Comparison of ENCODE assay signal across 8 cellular contexts in genomic region chr11:109865558-109866186, GRCh38.
DNase-seq lines count a peak whose midpoint lies in the region; ATAC-seq, FAIRE-seq and TF ChIP-seq lines count a peak whose summit lies in the region.

No MANE protein-coding gene starts in this region.

- H3K4me3 ChIP-seq in mucosa of descending colon (no peak overlapping the region), suprapubic skin (no peak overlapping the region), esophagus muscularis mucosa (no peak overlapping the region)

- ATAC-seq in WTC11 = peak; percentile 71
- peak; percentile 61 for ATAC-seq in mucosa of descending colon

- TF ChIP-seq CTCF in D721Med (IDR thresholded peaks at IDR 0.05; ENCODE audit: insufficient read depth, missing control alignments) (peak; percentile 55), WTC11 (IDR thresholded peaks at IDR 0.05) (no peak), mucosa of descending colon (IDR thresholded peaks at IDR 0.05) (no peak), suprapubic skin (IDR thresholded peaks at IDR 0.05) (no peak), esophagus muscularis mucosa (IDR thresholded peaks at IDR 0.05) (no peak)

- peaks cover 14% of the 10 kb centered on the region for H3K4me1 Mint-ChIP-seq in WTC11

- no peaks in the 10 kb centered on the region for H3K9me3 Mint-ChIP-seq in WTC11

- no peak for TF ChIP-seq EP300 in suprapubic skin (IDR thresholded peaks at IDR 0.05)
- TF ChIP-seq EP300 in esophagus muscularis mucosa (IDR thresholded peaks at IDR 0.05) = no peak

- no peak overlapping the region for H3K27ac Mint-ChIP-seq in WTC11

- H3K27me3 ChIP-seq in suprapubic skin (no peaks in the 10 kb centered on the region), esophagus muscularis mucosa (no peaks in the 10 kb centered on the region)

- no peaks in the 10 kb centered on the region for H3K9me3 ChIP-seq in mucosa of descending colon
- no peaks in the 10 kb centered on the region for H3K9me3 ChIP-seq in suprapubic skin
- H3K9me3 ChIP-seq in esophagus muscularis mucosa = no peaks in the 10 kb centered on the region

- DNase-seq in D721Med (ENCODE audit: insufficient read length, low spot score) = no peak
- peak; percentile 1 to 11 for DNase-seq in Kasumi-1 (lab: John Stamatoyannopoulos, UW)
- peak; percentile 12 for DNase-seq in WTC11 (ENCODE audit: low spot score)
- DNase-seq in mucosa of descending colon = peak in 1 of 3 donors; percentile 15
- no peak for DNase-seq in suprapubic skin (ENCODE audit: low spot score in 2 of 2)
- DNase-seq in NCI-H2227 treated with DMSO at 0.1 percent for 48 hours (lab: John Stamatoyannopoulos, UW) = no peak
- DNase-seq in NCI-H1048 (lab: John Stamatoyannopoulos, UW) = no peak
- no peak for DNase-seq in esophagus muscularis mucosa (ENCODE audit: extremely low spot score)

- 59% methylated on average over 4 of the region's 4 CpGs for WGBS in suprapubic skin
- 88% methylated on average over 4 of the region's 4 CpGs for WGBS in esophagus muscularis mucosa

- H3K36me3 ChIP-seq in mucosa of descending colon (ENCODE audit: low read depth) (no peaks in the 10 kb centered on the region), suprapubic skin (no peaks in the 10 kb centered on the region), esophagus muscularis mucosa (no peaks in the 10 kb centered on the region)

- no peak overlapping the region for H3K27ac ChIP-seq in suprapubic skin
- no peak overlapping the region for H3K27ac ChIP-seq in esophagus muscularis mucosa (replicated peaks in 1 of 4)

- intact Hi-C loops in mucosa of descending colon (cut with DNase I, micrococcal nuclease) = no loop called here
- intact Hi-C loops in esophagus muscularis mucosa (cut with DNase I) = no loop called here

- H3K36me3 Mint-ChIP-seq in WTC11 = no peaks in the 10 kb centered on the region

- H3K4me3 Mint-ChIP-seq in WTC11 = no peak overlapping the region

- H3K4me1 ChIP-seq in mucosa of descending colon (ENCODE audit: low read depth) (no peaks in the 10 kb centered on the region), suprapubic skin (no peaks in the 10 kb centered on the region), esophagus muscularis mucosa (peaks cover 0 to 9% (median 3%) of the 10 kb centered on the region in 4 donors)

- TF ChIP-seq POLR2A in suprapubic skin (IDR thresholded peaks at IDR 0.05) (no peak), esophagus muscularis mucosa (IDR thresholded peaks at IDR 0.05; ENCODE audit: low read depth) (no peak)

- H3K27me3 Mint-ChIP-seq in WTC11 (ENCODE audit: low read depth) = no peaks in the 10 kb centered on the region

- POLR2A ChIA-PET in WTC11 (lab: Charles Lee) = interaction anchor here (0.9 kb wide), 1 partner anchor 18 kb away, joined by 3 read pairs; no protein-coding TSS in a partner anchor

- CTCF ChIA-PET in WTC11 (lab: Charles Lee) = interaction anchor here (1.0 to 1.9 kb wide), 3 partner anchors 10 to 74 kb away, joined by 3 to 10 read pairs (median 9); no protein-coding TSS in a partner anchor

- no peak for FAIRE-seq in D721Med (lab: Jason Lieb, UNC)

TF ChIP-seq in WTC11, 78 proteins besides CTCF, POLR2A, EP300 and RAD21:
- TF ChIP-seq SMAD3 (CRISPR knock-in tag; IDR thresholded peaks at IDR 0.05; ENCODE audit: borderline replicate concordance) = no peak
- TF ChIP-seq NR1H2 (CRISPR knock-in tag; IDR thresholded peaks at IDR 0.05) = no peak
- TF ChIP-seq EMX1 (CRISPR knock-in tag; IDR thresholded peaks at IDR 0.05) = no peak
- TF ChIP-seq IRF2 (CRISPR knock-in tag; IDR thresholded peaks at IDR 0.05; ENCODE audit: borderline replicate concordance, low read depth) = no peak
- TF ChIP-seq ZNF317 (CRISPR knock-in tag; IDR thresholded peaks at IDR 0.05; ENCODE audit: borderline replicate concordance, low read depth) = no peak
- TF ChIP-seq FOXP1 (CRISPR knock-in tag; IDR thresholded peaks at IDR 0.05; ENCODE audit: borderline replicate concordance) = no peak
- no peak for TF ChIP-seq ETV6 (CRISPR knock-in tag; IDR thresholded peaks at IDR 0.05)
- TF ChIP-seq JAZF1 (CRISPR knock-in tag; IDR thresholded peaks at IDR 0.05) = no peak
- TF ChIP-seq USF1 (CRISPR knock-in tag; IDR thresholded peaks at IDR 0.05) = no peak
- TF ChIP-seq ATF2 (CRISPR knock-in tag; IDR thresholded peaks at IDR 0.05; ENCODE audit: borderline replicate concordance, low read depth) = no peak
- TF ChIP-seq FOXP4 (CRISPR knock-in tag; IDR thresholded peaks at IDR 0.05) = no peak
- TF ChIP-seq ZNF425 (CRISPR knock-in tag; conservative IDR thresholded peaks at IDR 0.05) = no peak
- no peak for TF ChIP-seq MLX (CRISPR knock-in tag; IDR thresholded peaks at IDR 0.05)
- TF ChIP-seq ZBTB21 (CRISPR knock-in tag; IDR thresholded peaks at IDR 0.05; ENCODE audit: borderline replicate concordance) = no peak
- no peak for TF ChIP-seq RELA (CRISPR knock-in tag; IDR thresholded peaks at IDR 0.05; ENCODE audit: borderline replicate concordance)
- no peak for TF ChIP-seq ZSCAN18 (CRISPR knock-in tag; IDR thresholded peaks at IDR 0.05)
- TF ChIP-seq ZNF416 (CRISPR knock-in tag; IDR thresholded peaks at IDR 0.05) = no peak
TF ChIP-seq in WTC11: peak in this region for 0.

Comparison
In these comparisons a context has a peak if more than half of its experiments do, and no peak if none do; other contexts are left out.
1. DNase-seq: peak in Kasumi-1 (2 of 2) and WTC11 (single experiment); none in D721Med (single experiment), suprapubic skin (0 of 2), NCI-H2227 treated with DMSO at 0.1 percent for 48 hours (single experiment), NCI-H1048 (single experiment) and esophagus muscularis mucosa (single experiment).